Comparison of ENCODE assay signal across 15 cellular contexts in the genomic region with DNA sequence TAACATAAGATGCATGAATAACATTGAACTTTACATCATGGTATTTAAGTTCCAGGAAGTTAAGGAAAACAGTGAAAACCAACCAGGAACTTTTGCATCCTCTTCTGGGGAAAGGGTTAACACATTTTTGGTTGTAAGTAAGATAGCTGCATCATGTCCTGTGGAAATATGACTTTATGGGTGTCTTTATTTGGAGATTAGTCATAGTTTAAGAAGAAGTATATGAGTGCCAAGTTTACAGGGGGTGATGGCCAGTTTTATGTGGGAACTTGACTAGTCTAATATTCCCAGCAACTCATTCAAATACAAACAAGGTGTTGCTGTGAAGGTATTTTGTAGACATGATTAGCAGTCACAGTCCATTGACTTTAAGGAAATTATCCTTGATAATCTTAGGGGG.
"Had no signal": no experiment of that assay in that cellular context is flagged by ENCODE, and none has a peak within 500 bp of the region (broad histone marks: within the 10 kb centered on the region; RNA-seq: fewer than 3 reads in every experiment).

No MANE protein-coding gene starts in this region.

- ATAC-seq: activated naive CD8-positive, alpha-beta T cell treated with anti-CD3 and anti-CD28 coated beads, Interleukin-2, amount 50 U/mL, for 24 hours; left colon; lower lobe of right lung; stimulated activated effector memory CD8-positive, alpha-beta T cell treated with anti-CD3 and anti-CD28 coated beads, Interleukin-12 subunit alpha, Interleukin-12 subunit beta, amount 100 ng/mL, for 72 hours had no signal

- DNase-seq: activated CD4-positive, CD25-positive, alpha-beta regulatory T cell treated with anti-CD3 and anti-CD28 coated beads, Interleukin-2, amount 50 U/mL, for 72 hours; activated naive CD4-positive, alpha-beta T cell treated with anti-CD3 and anti-CD28 coated beads for 36 hours; activated naive CD8-positive, alpha-beta T cell treated with anti-CD3 and anti-CD28 coated beads, Interleukin-2, amount 50 U/mL, for 24 hours; activated T-cell treated with anti-CD3 and anti-CD28 coated beads for 4 hours; aorta; left colon; lower lobe of right lung; sigmoid colon; stimulated activated CD4-positive, alpha-beta T cell treated with anti-CD3 and anti-CD28 coated beads, Interleukin-12 subunit alpha, Interleukin-12 subunit beta, amount 100 ng/mL, for 4 hours; stimulated activated CD4-positive, alpha-beta T cell treated with anti-CD3 and anti-CD28 coated beads, Interleukin-2, amount 100 ng/mL, for 24 hours; T-helper 1 cell; T1000; uterus had no signal

- H3K36me3 ChIP-seq: esophagus muscularis mucosa, lower lobe of right lung, sigmoid colon, uterus had no signal

- H3K4me3 ChIP-seq: esophagus muscularis mucosa, lower lobe of right lung, sigmoid colon, uterus had no signal

- H3K27me3 ChIP-seq: esophagus muscularis mucosa, sigmoid colon, uterus had no signal

- H3K27ac ChIP-seq: esophagus muscularis mucosa, lower lobe of right lung, sigmoid colon, uterus had no signal

- H3K4me1 ChIP-seq: esophagus muscularis mucosa, lower lobe of right lung, sigmoid colon, uterus had no signal
